In genomic region chr3:152469238-152470025, GRCh38 we compare ENCODE assay signal across 21 cellular contexts.
DNase-seq lines count a peak whose midpoint lies in the region; ATAC-seq, FAIRE-seq and TF ChIP-seq lines count a peak whose summit lies in the region.
"Had no signal": no experiment of that assay in that cellular context is flagged by ENCODE, and none has a peak within 500 bp of the region (broad histone marks: within the 10 kb centered on the region; RNA-seq: fewer than 3 reads in every experiment).

No MANE protein-coding gene starts in this region.

- CTCF ChIA-PET in CD4-positive, alpha-beta T cell (lab: Charles Lee) = no interaction called here

- H3K4me3 Mint-ChIP-seq in CD4-positive, alpha-beta T cell = no peak overlapping the region
- H3K4me3 Mint-ChIP-seq in IgD-negative memory B cell = no peak overlapping the region
- H3K4me3 Mint-ChIP-seq in naive thymus-derived CD8-positive, alpha-beta T cell = no peak overlapping the region
- H3K4me3 Mint-ChIP-seq: CD8-positive, alpha-beta memory T cell had no signal

- H3K9me3 Mint-ChIP-seq in CD4-positive, alpha-beta T cell = peaks cover 3% of the 10 kb centered on the region
- H3K9me3 Mint-ChIP-seq in IgD-negative memory B cell = no peaks in the 10 kb centered on the region
- peaks cover 0 to 2% (median 0%) of the 10 kb centered on the region in 9 donors for H3K9me3 Mint-ChIP-seq in naive thymus-derived CD8-positive, alpha-beta T cell

- DNase-seq in CD4-positive, alpha-beta T cell = no peak
- DNase-seq in bronchial epithelial cell (ENCODE audit: low read depth) (peak; percentile 65), amniotic stem cell (lab: John Stamatoyannopoulos, UW) (no peak), AG08396 (ENCODE audit: low spot score) (no peak)
- DNase-seq in naive thymus-derived CD8-positive, alpha-beta T cell = no peak
- no peak for DNase-seq in stimulated activated CD4-positive, alpha-beta T cell treated with anti-CD3 and anti-CD28 coated beads, Interleukin-15, amount 100 ng/mL, for 24 hours
- DNase-seq: BE2C; CD8-positive, alpha-beta memory T cell; DMS79 treated with DMSO at 0.1 percent for 48 hours; HCEC 1CT; KG1; NCI-H1436; NCI-H2029; NCI-H2171; NCI-H748 treated with DMSO at 0.1 percent for 48 hours; OCI-M1; RPMI8226; SJCRH30 had no signal

- no peaks in the 10 kb centered on the region for H3K27me3 Mint-ChIP-seq in CD4-positive, alpha-beta T cell
- H3K27me3 Mint-ChIP-seq in IgD-negative memory B cell = no peaks in the 10 kb centered on the region
- H3K27me3 Mint-ChIP-seq in naive thymus-derived CD8-positive, alpha-beta T cell = no peaks in the 10 kb centered on the region
- H3K27me3 Mint-ChIP-seq: CD8-positive, alpha-beta memory T cell had no signal

- H3K9me3 ChIP-seq in CD4-positive, alpha-beta T cell (ENCODE audit: control insufficient read depth, low read length) = no peaks in the 10 kb centered on the region
- H3K9me3 ChIP-seq: BE2C, SJCRH30 had no signal

- peaks cover 29% of the 10 kb centered on the region for H3K4me1 Mint-ChIP-seq in CD4-positive, alpha-beta T cell (ENCODE audit: low read depth)
- peaks cover 18 to 20% (median 20%) of the 10 kb centered on the region in 3 donors for H3K4me1 Mint-ChIP-seq in IgD-negative memory B cell
- H3K4me1 Mint-ChIP-seq in naive thymus-derived CD8-positive, alpha-beta T cell = peaks cover 15 to 25% (median 20%) of the 10 kb centered on the region in 4 donors

- intact Hi-C loops in CD4-positive, alpha-beta T cell (cut with DNase I, micrococcal nuclease) = loop anchor here in 1 of 2 experiments (5.0 kb wide), 1 partner anchor 287 kb away; no protein-coding TSS in a partner anchor

- POLR2A ChIA-PET in CD4-positive, alpha-beta T cell (lab: Charles Lee) = no interaction called here
- POLR2A ChIA-PET in naive thymus-derived CD8-positive, alpha-beta T cell (lab: Charles Lee) = no interaction called here

- peaks cover 27% of the 10 kb centered on the region for H3K36me3 Mint-ChIP-seq in CD4-positive, alpha-beta T cell (ENCODE audit: low read depth)
- H3K36me3 Mint-ChIP-seq in IgD-negative memory B cell = no peaks in the 10 kb centered on the region
- H3K36me3 Mint-ChIP-seq in naive thymus-derived CD8-positive, alpha-beta T cell = peaks cover 5 to 22% (median 8%) of the 10 kb centered on the region in 3 donors

- TF ChIP-seq CTCF in CD4-positive, alpha-beta T cell (IDR thresholded peaks at IDR 0.05) = no peak
- no peak for TF ChIP-seq CTCF in bronchial epithelial cell (IDR thresholded peaks at IDR 0.05; ENCODE audit: insufficient read depth, low read length, severe bottlenecking)

- ATAC-seq in CD4-positive, alpha-beta T cell (ENCODE audit: poor library complexity) = no peak
- no peak for ATAC-seq in naive thymus-derived CD8-positive, alpha-beta T cell

- no peaks in the 10 kb centered on the region for H3K36me3 ChIP-seq in bronchial epithelial cell (ENCODE audit: control insufficient read depth, insufficient read depth, low read length)
- H3K36me3 ChIP-seq: BE2C, SJCRH30 had no signal

- no peak overlapping the region for H3K4me3 ChIP-seq in bronchial epithelial cell (ENCODE audit: low read depth, low read length)
- H3K4me3 ChIP-seq: SJCRH30 had no signal

- FAIRE-seq in bronchial epithelial cell (lab: Jason Lieb, UNC) = no peak
- FAIRE-seq: HTR-8/SVneo had no signal

- no peaks in the 10 kb centered on the region for H3K27me3 ChIP-seq in CD4-positive, alpha-beta T cell (ENCODE audit: control insufficient read depth, insufficient read depth, low read length)
- H3K27me3 ChIP-seq in bronchial epithelial cell (ENCODE audit: control insufficient read depth, insufficient read depth, low read length) = no peaks in the 10 kb centered on the region
- H3K27me3 ChIP-seq: BE2C, SJCRH30 had no signal

- peak overlapping the region; percentile 70 for H3K27ac Mint-ChIP-seq in CD4-positive, alpha-beta T cell
- H3K27ac Mint-ChIP-seq in IgD-negative memory B cell = peak overlapping the region in 2 of 3 donors; percentile 23 to 43
- H3K27ac Mint-ChIP-seq in naive thymus-derived CD8-positive, alpha-beta T cell = peak overlapping the region in 7 of 10 donors; percentile 8 to 86 (median 54)

- H3K27ac ChIP-seq in CD4-positive, alpha-beta T cell (ENCODE audit: low read depth, low read length) = no peak overlapping the region
- H3K27ac ChIP-seq: HL-60, SJCRH30 had no signal
